Comparison of ENCODE assay signal across 1 cellular context in the genomic region with DNA sequence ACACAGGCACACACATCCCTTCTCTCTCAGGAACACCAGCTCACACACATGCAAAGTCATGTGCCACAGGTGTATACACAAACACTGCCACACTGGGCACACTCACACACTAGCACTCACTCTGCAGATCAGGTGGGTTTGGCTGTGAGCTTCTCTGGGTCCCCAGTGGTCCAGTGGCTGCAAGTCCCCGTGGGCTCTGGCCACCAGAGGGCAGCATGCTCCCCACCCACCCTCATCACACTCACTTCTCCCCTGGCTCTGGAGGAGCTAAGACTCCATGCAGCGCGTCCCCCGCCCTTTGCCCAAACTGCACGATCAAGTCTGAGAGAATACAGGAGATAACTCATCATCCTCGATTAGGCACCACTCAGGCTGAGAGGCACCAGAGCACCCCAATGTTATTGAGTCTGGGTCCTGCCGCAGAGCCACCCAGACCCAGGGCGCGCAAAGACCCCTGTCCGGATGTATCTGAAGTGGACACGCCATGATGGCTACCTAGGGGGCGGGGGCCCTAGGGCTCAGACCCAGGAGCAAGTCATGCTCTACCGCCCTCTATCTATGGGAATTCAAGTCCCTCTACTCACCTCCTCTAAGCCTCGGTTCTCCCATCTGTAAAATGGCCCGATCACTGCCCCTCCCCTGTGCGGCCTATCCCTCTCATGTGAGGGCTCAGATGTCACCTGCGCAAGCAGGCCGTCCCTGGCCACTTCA.
TF ChIP-seq lines count a peak whose summit lies in the region.

No MANE protein-coding gene starts in this region.

TF ChIP-seq in HepG2, 621 proteins besides CTCF, POLR2A, EP300 and RAD21 (continued from another document and continues in another):
- TF ChIP-seq, protein P1, sequence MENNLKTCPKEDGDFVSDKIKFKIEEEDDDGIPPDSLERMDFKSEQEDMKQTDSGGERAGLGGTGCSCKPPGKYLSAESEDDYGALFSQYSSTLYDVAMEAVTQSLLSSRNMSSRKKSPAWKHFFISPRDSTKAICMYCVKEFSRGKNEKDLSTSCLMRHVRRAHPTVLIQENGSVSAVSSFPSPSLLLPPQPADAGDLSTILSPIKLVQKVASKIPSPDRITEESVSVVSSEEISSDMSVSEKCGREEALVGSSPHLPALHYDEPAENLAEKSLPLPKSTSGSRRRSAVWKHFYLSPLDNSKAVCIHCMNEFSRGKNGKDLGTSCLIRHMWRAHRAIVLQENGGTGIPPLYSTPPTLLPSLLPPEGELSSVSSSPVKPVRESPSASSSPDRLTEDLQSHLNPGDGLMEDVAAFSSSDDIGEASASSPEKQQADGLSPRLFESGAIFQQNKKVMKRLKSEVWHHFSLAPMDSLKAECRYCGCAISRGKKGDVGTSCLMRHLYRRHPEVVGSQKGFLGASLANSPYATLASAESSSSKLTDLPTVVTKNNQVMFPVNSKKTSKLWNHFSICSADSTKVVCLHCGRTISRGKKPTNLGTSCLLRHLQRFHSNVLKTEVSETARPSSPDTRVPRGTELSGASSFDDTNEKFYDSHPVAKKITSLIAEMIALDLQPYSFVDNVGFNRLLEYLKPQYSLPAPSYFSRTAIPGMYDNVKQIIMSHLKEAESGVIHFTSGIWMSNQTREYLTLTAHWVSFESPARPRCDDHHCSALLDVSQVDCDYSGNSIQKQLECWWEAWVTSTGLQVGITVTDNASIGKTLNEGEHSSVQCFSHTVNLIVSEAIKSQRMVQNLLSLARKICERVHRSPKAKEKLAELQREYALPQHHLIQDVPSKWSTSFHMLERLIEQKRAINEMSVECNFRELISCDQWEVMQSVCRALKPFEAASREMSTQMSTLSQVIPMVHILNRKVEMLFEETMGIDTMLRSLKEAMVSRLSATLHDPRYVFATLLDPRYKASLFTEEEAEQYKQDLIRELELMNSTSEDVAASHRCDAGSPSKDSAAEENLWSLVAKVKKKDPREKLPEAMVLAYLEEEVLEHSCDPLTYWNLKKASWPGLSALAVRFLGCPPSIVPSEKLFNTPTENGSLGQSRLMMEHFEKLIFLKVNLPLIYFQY (CRISPR knock-in tag; IDR thresholded peaks at IDR 0.05; ENCODE audit: borderline replicate concordance), result no peak
- TF ChIP-seq, protein P2, sequence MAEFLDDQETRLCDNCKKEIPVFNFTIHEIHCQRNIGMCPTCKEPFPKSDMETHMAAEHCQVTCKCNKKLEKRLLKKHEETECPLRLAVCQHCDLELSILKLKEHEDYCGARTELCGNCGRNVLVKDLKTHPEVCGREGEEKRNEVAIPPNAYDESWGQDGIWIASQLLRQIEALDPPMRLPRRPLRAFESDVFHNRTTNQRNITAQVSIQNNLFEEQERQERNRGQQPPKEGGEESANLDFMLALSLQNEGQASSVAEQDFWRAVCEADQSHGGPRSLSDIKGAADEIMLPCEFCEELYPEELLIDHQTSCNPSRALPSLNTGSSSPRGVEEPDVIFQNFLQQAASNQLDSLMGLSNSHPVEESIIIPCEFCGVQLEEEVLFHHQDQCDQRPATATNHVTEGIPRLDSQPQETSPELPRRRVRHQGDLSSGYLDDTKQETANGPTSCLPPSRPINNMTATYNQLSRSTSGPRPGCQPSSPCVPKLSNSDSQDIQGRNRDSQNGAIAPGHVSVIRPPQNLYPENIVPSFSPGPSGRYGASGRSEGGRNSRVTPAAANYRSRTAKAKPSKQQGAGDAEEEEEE (CRISPR knock-in tag; IDR thresholded peaks at IDR 0.05; ENCODE audit: borderline replicate concordance), result no peak
- TF ChIP-seq SMC3 (IDR thresholded peaks at IDR 0.05; ENCODE audit: low read length) (peak; percentile 54), NFE2L2 (IDR thresholded peaks at IDR 0.05; ENCODE audit: low read length) (no peak), SMAD1 (CRISPR knock-in tag; IDR thresholded peaks at IDR 0.05; ENCODE audit: borderline replicate concordance, low read depth) (no peak), ZNF530 (CRISPR knock-in tag; IDR thresholded peaks at IDR 0.05; ENCODE audit: low read depth) (no peak), MAZ (IDR thresholded peaks at IDR 0.05; ENCODE audit: borderline replicate concordance, low read depth, low read length) (0 out of 2 replicates have a peak, but pooled peaks have one; percentile 29), MAZ (CRISPR knock-in tag; IDR thresholded peaks at IDR 0.05; ENCODE audit: low read depth) (no peak), ZNF605 (CRISPR knock-in tag; IDR thresholded peaks at IDR 0.05) (no peak), KDM3A (CRISPR knock-in tag; IDR thresholded peaks at IDR 0.05; ENCODE audit: low read depth) (no peak), NFKBIZ (CRISPR knock-in tag; IDR thresholded peaks at IDR 0.05) (no peak), ZSCAN25 (CRISPR knock-in tag; IDR thresholded peaks at IDR 0.05) (no peak), ZNF724P (CRISPR knock-in tag; IDR thresholded peaks at IDR 0.05; ENCODE audit: borderline replicate concordance) (no peak; the same call in 1 of the 2 replicates), FOXK1 (CRISPR knock-in tag; IDR thresholded peaks at IDR 0.05; ENCODE audit: borderline replicate concordance, low read depth) (no peak), PAWR (CRISPR knock-in tag; IDR thresholded peaks at IDR 0.05; ENCODE audit: borderline replicate concordance) (no peak), HDAC2 (CRISPR knock-in tag; IDR thresholded peaks at IDR 0.05) (no peak), ASH2L (IDR thresholded peaks at IDR 0.05; ENCODE audit: insufficient read length, low read depth, low read length) (no peak), ZEB1 (IDR thresholded peaks at IDR 0.05; ENCODE audit: insufficient replicate concordance, low read depth) (no peak), ARID2 (CRISPR knock-in tag; IDR thresholded peaks at IDR 0.05; ENCODE audit: borderline replicate concordance) (no peak), NBN (conservative IDR thresholded peaks at IDR 0.05) (no peak), MEIS2 (CRISPR knock-in tag; IDR thresholded peaks at IDR 0.05) (no peak), KDM1A (CRISPR knock-in tag; IDR thresholded peaks at IDR 0.05) (no peak)
- TF ChIP-seq, protein P3, sequence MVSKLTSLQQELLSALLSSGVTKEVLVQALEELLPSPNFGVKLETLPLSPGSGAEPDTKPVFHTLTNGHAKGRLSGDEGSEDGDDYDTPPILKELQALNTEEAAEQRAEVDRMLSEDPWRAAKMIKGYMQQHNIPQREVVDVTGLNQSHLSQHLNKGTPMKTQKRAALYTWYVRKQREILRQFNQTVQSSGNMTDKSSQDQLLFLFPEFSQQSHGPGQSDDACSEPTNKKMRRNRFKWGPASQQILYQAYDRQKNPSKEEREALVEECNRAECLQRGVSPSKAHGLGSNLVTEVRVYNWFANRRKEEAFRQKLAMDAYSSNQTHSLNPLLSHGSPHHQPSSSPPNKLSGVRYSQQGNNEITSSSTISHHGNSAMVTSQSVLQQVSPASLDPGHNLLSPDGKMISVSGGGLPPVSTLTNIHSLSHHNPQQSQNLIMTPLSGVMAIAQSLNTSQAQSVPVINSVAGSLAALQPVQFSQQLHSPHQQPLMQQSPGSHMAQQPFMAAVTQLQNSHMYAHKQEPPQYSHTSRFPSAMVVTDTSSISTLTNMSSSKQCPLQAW (CRISPR knock-in tag; IDR thresholded peaks at IDR 0.05), result no peak
- TF ChIP-seq, protein P4, sequence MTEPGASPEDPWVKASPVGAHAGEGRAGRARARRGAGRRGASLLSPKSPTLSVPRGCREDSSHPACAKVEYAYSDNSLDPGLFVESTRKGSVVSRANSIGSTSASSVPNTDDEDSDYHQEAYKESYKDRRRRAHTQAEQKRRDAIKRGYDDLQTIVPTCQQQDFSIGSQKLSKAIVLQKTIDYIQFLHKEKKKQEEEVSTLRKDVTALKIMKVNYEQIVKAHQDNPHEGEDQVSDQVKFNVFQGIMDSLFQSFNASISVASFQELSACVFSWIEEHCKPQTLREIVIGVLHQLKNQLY (CRISPR knock-in tag; IDR thresholded peaks at IDR 0.05), result no peak
- TF ChIP-seq, protein P5, sequence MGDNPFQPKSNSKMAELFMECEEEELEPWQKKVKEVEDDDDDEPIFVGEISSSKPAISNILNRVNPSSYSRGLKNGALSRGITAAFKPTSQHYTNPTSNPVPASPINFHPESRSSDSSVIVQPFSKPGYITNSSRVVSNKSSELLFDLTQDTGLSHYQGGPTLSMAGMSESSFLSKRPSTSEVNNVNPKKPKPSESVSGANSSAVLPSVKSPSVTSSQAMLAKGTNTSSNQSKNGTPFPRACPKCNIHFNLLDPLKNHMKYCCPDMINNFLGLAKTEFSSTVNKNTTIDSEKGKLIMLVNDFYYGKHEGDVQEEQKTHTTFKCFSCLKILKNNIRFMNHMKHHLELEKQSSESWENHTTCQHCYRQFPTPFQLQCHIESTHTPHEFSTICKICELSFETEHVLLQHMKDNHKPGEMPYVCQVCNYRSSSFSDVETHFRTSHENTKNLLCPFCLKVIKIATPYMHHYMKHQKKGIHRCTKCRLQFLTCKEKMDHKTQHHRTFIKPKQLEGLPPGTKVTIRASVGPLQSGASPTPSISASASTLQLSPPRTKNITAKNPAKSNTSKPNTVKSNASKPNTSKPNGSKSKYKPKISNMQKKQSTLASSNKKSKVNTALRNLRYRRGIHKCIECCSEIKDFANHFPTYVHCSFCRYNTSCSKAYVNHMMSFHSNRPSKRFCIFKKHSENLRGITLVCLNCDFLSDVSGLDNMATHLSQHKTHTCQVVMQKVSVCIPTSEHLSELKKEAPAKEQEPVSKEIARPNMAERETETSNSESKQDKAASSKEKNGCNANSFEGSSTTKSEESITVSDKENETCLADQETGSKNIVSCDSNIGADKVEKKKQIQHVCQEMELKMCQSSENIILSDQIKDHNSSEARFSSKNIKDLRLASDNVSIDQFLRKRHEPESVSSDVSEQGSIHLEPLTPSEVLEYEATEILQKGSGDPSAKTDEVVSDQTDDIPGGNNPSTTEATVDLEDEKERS (CRISPR knock-in tag; IDR thresholded peaks at IDR 0.05), result no peak
- TF ChIP-seq, protein P6, sequence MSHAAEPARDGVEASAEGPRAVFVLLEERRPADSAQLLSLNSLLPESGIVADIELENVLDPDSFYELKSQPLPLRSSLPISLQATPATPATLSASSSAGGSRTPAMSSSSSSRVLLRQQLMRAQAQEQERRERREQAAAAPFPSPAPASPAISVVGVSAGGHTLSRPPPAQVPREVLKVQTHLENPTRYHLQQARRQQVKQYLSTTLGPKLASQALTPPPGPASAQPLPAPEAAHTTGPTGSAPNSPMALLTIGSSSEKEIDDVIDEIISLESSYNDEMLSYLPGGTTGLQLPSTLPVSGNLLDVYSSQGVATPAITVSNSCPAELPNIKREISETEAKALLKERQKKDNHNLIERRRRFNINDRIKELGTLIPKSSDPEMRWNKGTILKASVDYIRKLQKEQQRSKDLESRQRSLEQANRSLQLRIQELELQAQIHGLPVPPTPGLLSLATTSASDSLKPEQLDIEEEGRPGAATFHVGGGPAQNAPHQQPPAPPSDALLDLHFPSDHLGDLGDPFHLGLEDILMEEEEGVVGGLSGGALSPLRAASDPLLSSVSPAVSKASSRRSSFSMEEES (CRISPR knock-in tag; IDR thresholded peaks at IDR 0.05), result no peak
- TF ChIP-seq, protein P7, sequence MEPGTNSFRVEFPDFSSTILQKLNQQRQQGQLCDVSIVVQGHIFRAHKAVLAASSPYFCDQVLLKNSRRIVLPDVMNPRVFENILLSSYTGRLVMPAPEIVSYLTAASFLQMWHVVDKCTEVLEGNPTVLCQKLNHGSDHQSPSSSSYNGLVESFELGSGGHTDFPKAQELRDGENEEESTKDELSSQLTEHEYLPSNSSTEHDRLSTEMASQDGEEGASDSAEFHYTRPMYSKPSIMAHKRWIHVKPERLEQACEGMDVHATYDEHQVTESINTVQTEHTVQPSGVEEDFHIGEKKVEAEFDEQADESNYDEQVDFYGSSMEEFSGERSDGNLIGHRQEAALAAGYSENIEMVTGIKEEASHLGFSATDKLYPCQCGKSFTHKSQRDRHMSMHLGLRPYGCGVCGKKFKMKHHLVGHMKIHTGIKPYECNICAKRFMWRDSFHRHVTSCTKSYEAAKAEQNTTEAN (CRISPR knock-in tag; conservative IDR thresholded peaks at IDR 0.05), result no peak
- TF ChIP-seq, protein P8, sequence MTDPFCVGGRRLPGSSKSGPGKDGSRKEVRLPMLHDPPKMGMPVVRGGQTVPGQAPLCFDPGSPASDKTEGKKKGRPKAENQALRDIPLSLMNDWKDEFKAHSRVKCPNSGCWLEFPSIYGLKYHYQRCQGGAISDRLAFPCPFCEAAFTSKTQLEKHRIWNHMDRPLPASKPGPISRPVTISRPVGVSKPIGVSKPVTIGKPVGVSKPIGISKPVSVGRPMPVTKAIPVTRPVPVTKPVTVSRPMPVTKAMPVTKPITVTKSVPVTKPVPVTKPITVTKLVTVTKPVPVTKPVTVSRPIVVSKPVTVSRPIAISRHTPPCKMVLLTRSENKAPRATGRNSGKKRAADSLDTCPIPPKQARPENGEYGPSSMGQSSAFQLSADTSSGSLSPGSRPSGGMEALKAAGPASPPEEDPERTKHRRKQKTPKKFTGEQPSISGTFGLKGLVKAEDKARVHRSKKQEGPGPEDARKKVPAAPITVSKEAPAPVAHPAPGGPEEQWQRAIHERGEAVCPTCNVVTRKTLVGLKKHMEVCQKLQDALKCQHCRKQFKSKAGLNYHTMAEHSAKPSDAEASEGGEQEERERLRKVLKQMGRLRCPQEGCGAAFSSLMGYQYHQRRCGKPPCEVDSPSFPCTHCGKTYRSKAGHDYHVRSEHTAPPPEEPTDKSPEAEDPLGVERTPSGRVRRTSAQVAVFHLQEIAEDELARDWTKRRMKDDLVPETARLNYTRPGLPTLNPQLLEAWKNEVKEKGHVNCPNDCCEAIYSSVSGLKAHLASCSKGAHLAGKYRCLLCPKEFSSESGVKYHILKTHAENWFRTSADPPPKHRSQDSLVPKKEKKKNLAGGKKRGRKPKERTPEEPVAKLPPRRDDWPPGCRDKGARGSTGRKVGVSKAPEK (CRISPR knock-in tag; IDR thresholded peaks at IDR 0.05; ENCODE audit: borderline replicate concordance), result no peak
- TF ChIP-seq, protein P9, sequence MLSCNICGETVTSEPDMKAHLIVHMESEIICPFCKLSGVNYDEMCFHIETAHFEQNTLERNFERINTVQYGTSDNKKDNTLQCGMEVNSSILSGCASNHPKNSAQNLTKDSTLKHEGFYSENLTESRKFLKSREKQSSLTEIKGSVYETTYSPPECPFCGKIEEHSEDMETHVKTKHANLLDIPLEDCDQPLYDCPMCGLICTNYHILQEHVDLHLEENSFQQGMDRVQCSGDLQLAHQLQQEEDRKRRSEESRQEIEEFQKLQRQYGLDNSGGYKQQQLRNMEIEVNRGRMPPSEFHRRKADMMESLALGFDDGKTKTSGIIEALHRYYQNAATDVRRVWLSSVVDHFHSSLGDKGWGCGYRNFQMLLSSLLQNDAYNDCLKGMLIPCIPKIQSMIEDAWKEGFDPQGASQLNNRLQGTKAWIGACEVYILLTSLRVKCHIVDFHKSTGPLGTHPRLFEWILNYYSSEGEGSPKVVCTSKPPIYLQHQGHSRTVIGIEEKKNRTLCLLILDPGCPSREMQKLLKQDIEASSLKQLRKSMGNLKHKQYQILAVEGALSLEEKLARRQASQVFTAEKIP (CRISPR knock-in tag; IDR thresholded peaks at IDR 0.05; ENCODE audit: borderline replicate concordance), result no peak
- TF ChIP-seq, protein P10, sequence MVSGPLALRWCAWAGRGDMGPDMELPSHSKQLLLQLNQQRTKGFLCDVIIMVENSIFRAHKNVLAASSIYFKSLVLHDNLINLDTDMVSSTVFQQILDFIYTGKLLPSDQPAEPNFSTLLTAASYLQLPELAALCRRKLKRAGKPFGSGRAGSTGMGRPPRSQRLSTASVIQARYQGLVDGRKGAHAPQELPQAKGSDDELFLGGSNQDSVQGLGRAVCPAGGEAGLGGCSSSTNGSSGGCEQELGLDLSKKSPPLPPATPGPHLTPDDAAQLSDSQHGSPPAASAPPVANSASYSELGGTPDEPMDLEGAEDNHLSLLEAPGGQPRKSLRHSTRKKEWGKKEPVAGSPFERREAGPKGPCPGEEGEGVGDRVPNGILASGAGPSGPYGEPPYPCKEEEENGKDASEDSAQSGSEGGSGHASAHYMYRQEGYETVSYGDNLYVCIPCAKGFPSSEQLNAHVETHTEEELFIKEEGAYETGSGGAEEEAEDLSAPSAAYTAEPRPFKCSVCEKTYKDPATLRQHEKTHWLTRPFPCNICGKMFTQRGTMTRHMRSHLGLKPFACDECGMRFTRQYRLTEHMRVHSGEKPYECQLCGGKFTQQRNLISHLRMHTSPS (CRISPR knock-in tag; IDR thresholded peaks at IDR 0.05; ENCODE audit: low read depth), result no peak
